8 cellular contexts compared by ENCODE assay signal in genomic region chr12:122886851-122887816, GRCh38. TPM values are rescaled to one million over a fixed set of nuclear protein-coding genes. Genes with fewer than 3 reads are reported as not detected.
A peak's percentile ranks its signal among the peaks of the same experiment; 100 is the strongest.
DNase-seq lines count a peak whose midpoint lies in the region; ATAC-seq and TF ChIP-seq lines count a peak whose summit lies in the region.

No MANE protein-coding gene starts in this region.

- H3K4me3 ChIP-seq in NB4 (ENCODE audit: low read depth, low read length) (no peak overlapping the region), liver (ENCODE audit: low read depth in 1 of 3, low read length in 3 of 3) (no peak overlapping the region), transverse colon (no peak overlapping the region)

- H3K27ac ChIP-seq in liver (ENCODE audit: low read depth in 1 of 2, low read length in 2 of 2) (peak overlapping the region; percentile 83 to 90), transverse colon (peak overlapping the region; percentile 93 to 98 (median 95))

- intact Hi-C loops in transverse colon (cut with DNase I; ENCODE audit: low total_unique reads), result loop anchor here (5.0 kb wide), 1 partner anchor 280 kb away; no protein-coding TSS in a partner anchor

- TF ChIP-seq POLR2A in NB4 (IDR thresholded peaks at IDR 0.05; ENCODE audit: extremely low read depth, insufficient read length) (no peak), transverse colon (IDR thresholded peaks at IDR 0.05) (peak; percentile 11)

- H3K4me1 Mint-ChIP-seq in activated naive CD8-positive, alpha-beta T cell (ENCODE audit: low read depth), result peaks cover 89% of the 10 kb centered on the region
- peaks cover 60% of the 10 kb centered on the region for H3K4me1 Mint-ChIP-seq in nephron progenitor cell

- H3K9me3 Mint-ChIP-seq in activated naive CD8-positive, alpha-beta T cell (ENCODE audit: low read depth), result no peaks in the 10 kb centered on the region
- no peaks in the 10 kb centered on the region for H3K9me3 Mint-ChIP-seq in nephron progenitor cell

- peaks cover 0 to 33% (median 14%) of the 10 kb centered on the region in 4 donors for H3K4me1 ChIP-seq in liver (ENCODE audit: control insufficient read depth in 4 of 4, insufficient read depth in 4 of 4, low read length in 3 of 4)
- H3K4me1 ChIP-seq in transverse colon, result peaks cover 50 to 92% (median 74%) of the 10 kb centered on the region in 4 donors

- peak overlapping the region; percentile 70 for H3K27ac Mint-ChIP-seq in activated naive CD8-positive, alpha-beta T cell
- H3K27ac Mint-ChIP-seq in nephron progenitor cell, result no peak overlapping the region

- H3K36me3 Mint-ChIP-seq in activated naive CD8-positive, alpha-beta T cell, result no peaks in the 10 kb centered on the region
- peaks cover 5% of the 10 kb centered on the region for H3K36me3 Mint-ChIP-seq in nephron progenitor cell (ENCODE audit: low read depth)

- H3K36me3 ChIP-seq in liver (ENCODE audit: control insufficient read depth in 4 of 4, insufficient read depth in 3 of 4, low read depth in 1 of 4, low read length in 3 of 4) (no peaks in the 10 kb centered on the region), transverse colon (no peaks in the 10 kb centered on the region)

- in situ Hi-C loops in transverse colon (cut with MboI; ENCODE audit: low pct_ligation_motif_present in 1 of 4, low pct_unique_long_range_greater_than_20kb in 1 of 4, low sequenced_read_pairs in 3 of 4), result no loop called here

- peak overlapping the region; percentile 82 for H3K4me3 Mint-ChIP-seq in activated naive CD8-positive, alpha-beta T cell
- no peak overlapping the region for H3K4me3 Mint-ChIP-seq in nephron progenitor cell

- peak; percentile 67 for ATAC-seq in GM18519 (IDR thresholded peaks at IDR 0.05; ENCODE audit: low FRiP score, unreplicated experiment)
- peak; percentile 79 for ATAC-seq in HG02588 (IDR thresholded peaks at IDR 0.05; ENCODE audit: unreplicated experiment)

- no peak for TF ChIP-seq EP300 in transverse colon (IDR thresholded peaks at IDR 0.05; ENCODE audit: low read depth)

- H3K27me3 ChIP-seq in liver (ENCODE audit: control insufficient read depth in 4 of 4, insufficient read depth in 4 of 4, low read length in 3 of 4) (no peaks in the 10 kb centered on the region), transverse colon (no peaks in the 10 kb centered on the region)

- TF ChIP-seq RAD21 in liver (IDR thresholded peaks at IDR 0.05), result no peak

- TF ChIP-seq CTCF in NB4 (IDR thresholded peaks at IDR 0.05; ENCODE audit: low read depth, low read length) (no peak), liver (IDR thresholded peaks at IDR 0.05; ENCODE audit: low read depth, low read length, missing input control) (no peak), transverse colon (IDR thresholded peaks at IDR 0.05) (no peak), nephron progenitor cell (IDR thresholded peaks at IDR 0.05) (no peak)

- H3K27me3 Mint-ChIP-seq in activated naive CD8-positive, alpha-beta T cell, result no peaks in the 10 kb centered on the region
- H3K27me3 Mint-ChIP-seq in nephron progenitor cell (ENCODE audit: low read depth, poor library complexity), result no peaks in the 10 kb centered on the region

- DNase-seq in NB4 (ENCODE audit: low read depth) (peak; percentile 44), transverse colon (peak; percentile 71), SHP77 (lab: John Stamatoyannopoulos, UW) (no peak), nephron progenitor cell (no peak)

- peak overlapping the region in 1 of 2 donors; percentile 34 for H3K9ac ChIP-seq in liver (ENCODE audit: low read depth in 1 of 2, low read length in 2 of 2)

- WGBS in liver, result 80% methylated on average over 10 of the region's 10 CpGs
- WGBS in transverse colon (ENCODE audit: low coverage in 1 of 2), 2 donors, result 50 to 59% methylated on average over 7 to 10 of the region's 10 CpGs

- no peaks in the 10 kb centered on the region for H3K9me3 ChIP-seq in liver (ENCODE audit: control insufficient read depth in 4 of 4, low read length in 3 of 4)
- H3K9me3 ChIP-seq in transverse colon, result no peaks in the 10 kb centered on the region

TF ChIP-seq in liver, 16 proteins besides CTCF, POLR2A, EP300 and RAD21:
- TF ChIP-seq SP1 (IDR thresholded peaks at IDR 0.05) (no peak), RXRA (IDR thresholded peaks at IDR 0.05) (no peak), JUND (IDR thresholded peaks at IDR 0.05) (no peak), GABPA (IDR thresholded peaks at IDR 0.05 in 1 of 2, conservative IDR thresholded peaks at IDR 0.05 in 1 of 2) (no peak), REST (IDR thresholded peaks at IDR 0.05) (no peak), HNF4A (conservative IDR thresholded peaks at IDR 0.05) (no peak), ZBTB33 (IDR thresholded peaks at IDR 0.05) (no peak), NR2F2 (IDR thresholded peaks at IDR 0.05) (no peak), HNF4G (IDR thresholded peaks at IDR 0.05) (no peak), ATF3 (IDR thresholded peaks at IDR 0.05) (no peak), YY1 (IDR thresholded peaks at IDR 0.05) (no peak), EGR1 (IDR thresholded peaks at IDR 0.05; ENCODE audit: low read depth in 2 of 2) (no peak), MAX (IDR thresholded peaks at IDR 0.05) (no peak), FOXA2 (IDR thresholded peaks at IDR 0.05) (no peak), FOXA1 (IDR thresholded peaks at IDR 0.05) (no peak), TAF1 (conservative IDR thresholded peaks at IDR 0.05) (no peak)
TF ChIP-seq in liver: peak in this region for 0.

RNA-seq across cellular contexts. Expression of gene VPS37B, which starts 8.8 kb away (rescaled TPM):
- 1 to 10 TPM; 4.4 to 6.8 TPM for total RNA-seq in liver
- polyA plus RNA-seq in liver, result 1 to 10 TPM; 2.3 to 3.2 TPM
- total RNA-seq in transverse colon, result 100 to 1,000 TPM in 2 of 4 donors, 10 to 100 TPM in 2; 46.6 to 126 (median 104) TPM

RNA-seq across cellular contexts. Expression of gene HIP1R, which starts 51.9 kb away (rescaled TPM):
- total RNA-seq in liver (10 to 100 TPM; 18.3 to 52.5 TPM), transverse colon (100 to 1,000 TPM in 2 of 4 donors, 10 to 100 TPM in 2; 72.4 to 459 (median 146) TPM)
- 10 to 100 TPM; 12.4 to 15.8 TPM for polyA plus RNA-seq in liver

Comparison
In these comparisons a context has a peak if more than half of its experiments do, and no peak if none do; other contexts are left out.
1. DNase-seq: peak in NB4 (single experiment) and transverse colon (single experiment); none in SHP77 (0 of 2) and nephron progenitor cell (single experiment).
2. RNA of gene VPS37B, which starts 8.8 kb away (total RNA-seq): 46.6 to 126 TPM in transverse colon; 4.4 to 6.8 TPM in liver; every median in the first group is over 4 times any median in the second.